ENCODE assay signal across 31 cellular contexts in the genomic region with DNA sequence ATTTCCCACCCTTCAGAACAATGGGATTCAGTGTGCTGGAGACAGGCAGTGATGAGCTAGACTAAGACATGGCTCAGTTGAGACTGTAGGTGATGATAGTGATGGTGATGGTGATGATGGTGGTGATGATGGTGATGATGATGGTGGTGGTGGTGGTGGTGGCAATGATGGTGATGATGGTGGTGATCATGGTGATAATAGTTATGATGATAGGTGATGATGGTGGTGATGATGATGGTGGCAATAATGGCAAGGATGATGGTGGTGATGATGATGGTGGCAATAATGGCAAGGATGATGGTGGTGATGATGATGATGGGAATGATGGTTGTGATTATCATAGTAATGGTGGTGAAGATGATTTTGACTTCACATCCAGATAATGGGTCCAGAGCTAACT.
"Had no signal": no experiment of that assay in that cellular context is flagged by ENCODE, and none has a peak within 500 bp of the region (broad histone marks: within the 10 kb centered on the region; RNA-seq: fewer than 3 reads in every experiment).

No MANE protein-coding gene starts in this region.

- H3K27ac ChIP-seq: ascending aorta, cardiac muscle cell, VCaP had no signal

- FAIRE-seq: bronchial epithelial cell, TTC549 had no signal

- ATAC-seq: activated CD8-positive, alpha-beta T cell treated with anti-CD3 and anti-CD28 coated beads for 36 hours; activated naive CD8-positive, alpha-beta T cell treated with anti-CD3 and anti-CD28 coated beads, Interleukin-2, amount 50 U/mL, for 24 hours; activated T-cell treated with anti-CD3 and anti-CD28 coated beads, Interleukin-2, amount 50 U/mL, for 4 hours; activated T-cell treated with anti-CD3 and anti-CD28 coated beads, Interleukin-2, amount 50 U/mL, for 72 hours; activated T-helper 17 cell treated with anti-CD3 and anti-CD28 coated beads, Interleukin-2, amount 50 U/mL, for 72 hours had no signal

- H3K27me3 ChIP-seq: ascending aorta, cardiac muscle cell had no signal

- H3K4me3 ChIP-seq: ascending aorta, cardiac muscle cell had no signal

- DNase-seq: activated B cell treated with CpG ODN at 0.5 μM for 24 hours; activated CD4-positive, alpha-beta memory T cell treated with anti-CD3 and anti-CD28 coated beads for 36 hours; activated CD4-positive, alpha-beta T cell treated with anti-CD3 and anti-CD28 coated beads for 4 hours; activated CD4-positive, alpha-beta T cell treated with anti-CD3 and anti-CD28 coated beads, Interleukin-2, amount 10 ng/mL, durations not matched to agents 24 days and 14 days; activated CD4-positive, alpha-beta T cell treated with anti-CD3 and anti-CD28 coated beads, Interleukin-2, amount 50 U/mL, for 1 hour; activated CD4-positive, alpha-beta T cell treated with anti-CD3 and anti-CD28 coated beads, Interleukin-2, amount 50 U/mL, for 4 hours; activated CD4-positive, CD25-positive, alpha-beta regulatory T cell treated with anti-CD3 and anti-CD28 coated beads, Interleukin-2, amount 50 U/mL, for 72 hours; activated CD8-positive, alpha-beta memory T cell treated with anti-CD3 and anti-CD28 coated beads, Interleukin-2, amount 50 U/mL, for 4 hours; activated CD8-positive, alpha-beta T cell treated with anti-CD3 and anti-CD28 coated beads for 36 hours; activated effector memory CD4-positive, alpha-beta T cell treated with anti-CD3 and anti-CD28 coated beads, Interleukin-2, amount 50 U/mL, for 16 hours; activated naive CD4-positive, alpha-beta T cell treated with anti-CD3 and anti-CD28 coated beads, Interleukin-2, amount 10 ng/mL, durations not matched to agents 7 days and 5 days; activated naive CD4-positive, alpha-beta T cell treated with Interleukin-2 at 50 U/mL for 16 hours; activated naive CD8-positive, alpha-beta T cell treated with anti-CD3 and anti-CD28 coated beads, Interleukin-2, amount 10 ng/mL, durations not matched to agents 7 days and 5 days; activated naive CD8-positive, alpha-beta T cell treated with anti-CD3 and anti-CD28 coated beads, Interleukin-2, amount 50 U/mL, for 24 hours; activated T-cell treated with anti-CD3 and anti-CD28 coated beads for 4 hours; activated T-cell treated with anti-CD3 and anti-CD28 coated beads, Interleukin-2, amount 50 U/mL, for 1 hour; activated T-cell treated with anti-CD3 and anti-CD28 coated beads, Interleukin-2, amount 50 U/mL, for 4 hours; activated T-cell treated with anti-CD3 and anti-CD28 coated beads, Interleukin-2, amount 50 U/mL, for 72 hours; amygdala; anterior cingulate cortex; caudate nucleus; cerebellar nuclear complex; T-helper 1 cell; T-helper 2 cell; T-helper 9 cell had no signal

- H3K9me3 ChIP-seq: ascending aorta had no signal

- H3K4me1 ChIP-seq: ascending aorta had no signal

- H3K36me3 ChIP-seq: ascending aorta, cardiac muscle cell had no signal
